ENCODE assay signal across 21 cellular contexts in the genomic region with DNA sequence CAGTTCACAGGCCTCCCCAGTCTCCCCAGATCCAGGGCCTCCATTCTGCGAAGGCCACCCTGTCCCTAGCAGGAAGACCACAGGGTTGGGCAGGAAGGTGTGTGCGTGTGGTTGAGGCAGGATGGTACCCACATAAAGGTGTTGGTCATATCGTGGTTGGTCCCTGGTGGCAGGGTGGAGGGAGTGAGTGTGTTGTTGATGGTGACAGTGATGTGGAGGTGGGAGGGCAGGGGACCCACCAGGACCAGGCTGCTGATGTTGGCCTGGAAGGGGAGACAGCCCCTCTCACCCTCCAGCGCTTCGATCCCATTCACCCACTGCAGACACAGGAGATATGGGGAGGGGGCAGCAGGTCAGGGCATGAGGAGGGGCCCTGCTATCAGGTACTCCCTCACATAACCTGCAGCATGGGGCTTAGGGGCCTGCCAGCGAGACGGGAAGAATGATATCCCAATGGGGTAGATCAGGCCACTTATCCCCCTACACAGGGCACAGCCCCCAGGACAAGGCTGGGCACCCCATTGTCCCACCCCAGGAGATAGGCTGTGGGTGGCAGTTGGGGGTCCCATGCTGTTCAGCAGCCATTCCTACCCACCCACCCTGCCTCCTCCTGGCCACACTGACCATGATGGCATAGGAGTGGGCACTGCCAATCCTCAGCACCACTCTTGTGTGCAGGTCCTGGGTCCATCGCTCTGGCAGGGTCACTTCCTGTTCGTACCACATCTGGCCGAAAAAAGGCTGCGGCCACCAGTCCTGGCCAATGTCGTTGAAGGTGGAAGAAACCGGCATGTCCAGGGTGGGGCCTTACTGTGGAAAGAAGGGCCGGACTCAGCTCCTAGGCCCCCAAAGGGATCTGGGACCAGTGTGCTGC.
"Had no signal": no experiment of that assay in that cellular context is flagged by ENCODE, and none has a peak within 500 bp of the region (broad histone marks: within the 10 kb centered on the region; RNA-seq: fewer than 3 reads in every experiment).

No MANE protein-coding gene starts in this region.

- DNase-seq: caudate nucleus; cerebellar nuclear complex; cortex of kidney; effector memory CD8-positive, alpha-beta T cell; erythroblast; esophagus squamous epithelium; foreskin melanocyte; hypothalamus; immature natural killer cell; mammary epithelial cell; mesendoderm; natural killer cell; occipital lobe; stimulated activated CD4-positive, alpha-beta T cell treated with anti-CD3 and anti-CD28 coated beads, Interleukin-4, amount 100 ng/mL, for 4 hours; stimulated activated naive CD8-positive, alpha-beta T cell treated with anti-CD3 and anti-CD28 coated beads, Interleukin-15, Interleukin-2, amounts not matched to agents 100 U/mL and 50 U/mL, for 24 hours; transverse colon had no signal

- H3K4me3 ChIP-seq: esophagus squamous epithelium, pancreas, right lobe of liver, smooth muscle cell, suprapubic skin, transverse colon had no signal

- H3K36me3 ChIP-seq: esophagus squamous epithelium, pancreas, right lobe of liver, suprapubic skin, transverse colon had no signal

- H3K4me1 ChIP-seq: esophagus squamous epithelium, pancreas, right lobe of liver, suprapubic skin, transverse colon had no signal

- H3K27me3 ChIP-seq: esophagus squamous epithelium, pancreas, right lobe of liver, suprapubic skin, transverse colon had no signal

- H3K9me3 ChIP-seq: pancreas, right lobe of liver had no signal

- ATAC-seq: effector memory CD8-positive, alpha-beta T cell; natural killer cell; pancreas; right lobe of liver; stimulated activated memory B cell treated with anti-CD40 and anti-IgM and Interleukin-4, amounts not matched to agents 10 μg/mL and 1 μg/mL and 100 μg/mL, for 72 hours; stimulated activated naive CD8-positive, alpha-beta T cell treated with anti-CD3 and anti-CD28 coated beads, Interleukin-15, Interleukin-2, amounts not matched to agents 100 U/mL and 50 U/mL, for 24 hours had no signal

- H3K27ac ChIP-seq: esophagus squamous epithelium, pancreas, right lobe of liver, suprapubic skin, transverse colon had no signal
